Comparison of ENCODE assay signal across 8 cellular contexts in genomic region chr5:28217695-28218094, GRCh38.
"Had no signal": no experiment of that assay in that cellular context is flagged by ENCODE, and none has a peak within 500 bp of the region (broad histone marks: within the 10 kb centered on the region; RNA-seq: fewer than 3 reads in every experiment).

No MANE protein-coding gene starts in this region.

- H3K36me3 ChIP-seq: HAP-1 had no signal

- H3K9me3 Mint-ChIP-seq: HFFc6 had no signal

- H3K4me3 ChIP-seq: GM23248, HAP-1 had no signal

- ATAC-seq: HCT116 had no signal

- H3K9me3 ChIP-seq: HAP-1 had no signal

- H3K27ac Mint-ChIP-seq: HFFc6 had no signal

- H2AFZ ChIP-seq: GM23248 had no signal

- H3K4me3 Mint-ChIP-seq: HFFc6 had no signal

- DNase-seq: GM23248, GOT3, H7, HFFc6, IMR-90, KBM-7 had no signal

- H3K4me1 ChIP-seq: HAP-1 had no signal

- H3K9ac ChIP-seq: GM23248 had no signal
